In the genomic region with DNA sequence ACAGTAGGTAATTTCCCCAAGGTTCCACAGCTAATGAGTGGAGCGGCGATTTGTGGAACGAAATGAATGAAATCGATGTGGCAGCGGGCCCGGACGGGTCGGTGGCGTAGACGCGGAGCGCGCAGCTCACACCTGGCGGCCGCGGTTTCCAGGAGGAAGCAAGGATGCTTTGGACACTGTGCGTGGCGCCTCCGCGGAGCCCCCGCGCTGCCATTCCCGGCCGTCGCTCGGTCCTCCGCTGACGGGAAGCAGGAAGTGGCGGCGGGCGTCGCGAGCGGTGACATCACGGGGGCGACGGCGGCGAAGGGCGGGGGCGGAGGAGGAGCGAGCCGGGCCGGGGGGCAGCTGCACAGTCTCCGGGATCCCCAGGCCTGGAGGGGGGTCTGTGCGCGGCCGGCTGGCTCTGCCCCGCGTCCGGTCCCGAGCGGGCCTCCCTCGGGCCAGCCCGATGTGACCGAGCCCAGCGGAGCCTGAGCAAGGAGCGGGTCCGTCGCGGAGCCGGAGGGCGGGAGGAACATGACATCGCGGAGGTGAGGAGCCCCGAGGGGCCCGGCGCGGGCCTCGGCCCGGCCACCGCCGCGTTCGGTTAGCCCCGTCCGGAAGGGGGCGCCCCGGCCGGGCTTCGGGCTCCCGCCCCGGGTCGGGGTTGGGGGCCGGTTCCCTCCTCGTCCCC, we compare ENCODE assay signal across 1 cellular context.
TF ChIP-seq lines count a peak whose summit lies in the region.

TSS of gene PTPN11 (plus strand) at position 352 of the 673 bp plus-strand sequence. CDS start at position 517, 165 bp downstream.

TF ChIP-seq in K562, 482 proteins besides CTCF, POLR2A, EP300 and RAD21 (continued from another document and continues in another):
- TF ChIP-seq SP2 (IDR thresholded peaks at IDR 0.05; ENCODE audit: extremely low read depth, low read depth, low read length, poor library complexity, severe bottlenecking) (no peak), ASH1L (IDR thresholded peaks at IDR 0.05; ENCODE audit: borderline replicate concordance, low read depth, partially characterized antibody) (no peak), ESRRB (CRISPR knock-in tag; IDR thresholded peaks at IDR 0.05; ENCODE audit: borderline replicate concordance) (no peak), TAL1 (IDR thresholded peaks at IDR 0.05) (no peak; the same call in 1 of the 2 replicates), CREM (IDR thresholded peaks at IDR 0.05; ENCODE audit: low read depth) (peak; percentile 99), SMAD1 (IDR thresholded peaks at IDR 0.05; ENCODE audit: low read depth, low read length, partially characterized antibody) (no peak), SIN3A (IDR thresholded peaks at IDR 0.05; ENCODE audit: borderline replicate concordance in 2 of 2, control insufficient read depth in 1 of 2, low read depth in 2 of 2, low read length in 2 of 2) (peak; percentile 28 to 93; a peak in 3 of 4 replicates), ZBTB49 (CRISPR knock-in tag; IDR thresholded peaks at IDR 0.05; ENCODE audit: borderline replicate concordance) (0 out of 2 replicates have a peak, but pooled peaks have one; percentile 80), HOXB6 (CRISPR knock-in tag; IDR thresholded peaks at IDR 0.05; ENCODE audit: borderline replicate concordance) (no peak), PCBP1 (IDR thresholded peaks at IDR 0.05; ENCODE audit: low read depth, low read length, poor library complexity, severe bottlenecking) (peak; percentile 90), ZNF551 (CRISPR knock-in tag; IDR thresholded peaks at IDR 0.05) (no peak), GABPB2 (CRISPR knock-in tag; conservative IDR thresholded peaks at IDR 0.05) (no peak), OTX1 (CRISPR knock-in tag; IDR thresholded peaks at IDR 0.05) (no peak), ZFP1 (CRISPR knock-in tag; IDR thresholded peaks at IDR 0.05) (no peak), CBX3 (IDR thresholded peaks at IDR 0.05; ENCODE audit: borderline replicate concordance in 1 of 2, low read length in 2 of 2) (0 out of 3 replicates have a peak, but pooled peaks of 1 of the 2 experiments have one; percentile 16), SOX6 (IDR thresholded peaks at IDR 0.05) (peak; percentile 40; the same call in 1 of the 2 replicates), POLR2B (IDR thresholded peaks at IDR 0.05; ENCODE audit: low read depth, partially characterized antibody) (peak; percentile 93), MAX (CRISPR knock-in tag; IDR thresholded peaks at IDR 0.05) (peak; percentile 40; the same call in 1 of the 2 replicates), ADNP (tag; IDR thresholded peaks at IDR 0.05) (no peak), RUNX1 (IDR thresholded peaks at IDR 0.05; ENCODE audit: low read depth) (no peak), EGR1 (conservative IDR thresholded peaks at IDR 0.05) (peak; percentile 89), CHD2 (IDR thresholded peaks at IDR 0.05; ENCODE audit: low read depth, low read length) (no peak), SUPT5H (IDR thresholded peaks at IDR 0.05) (peak; percentile 94), GABPB1 (CRISPR knock-in tag; IDR thresholded peaks at IDR 0.05) (peak; percentile 91), MYBL2 (IDR thresholded peaks at IDR 0.05; ENCODE audit: low read depth) (no peak), MYBL2 (CRISPR knock-in tag; IDR thresholded peaks at IDR 0.05; ENCODE audit: borderline replicate concordance) (no peak), USF1 (CRISPR knock-in tag; IDR thresholded peaks at IDR 0.05) (no peak), DIDO1 (tag; IDR thresholded peaks at IDR 0.05; ENCODE audit: low read depth) (peak; percentile 91), ZNF780A (CRISPR knock-in tag; IDR thresholded peaks at IDR 0.05) (no peak), GTF2A2 (tag; IDR thresholded peaks at IDR 0.05) (0 out of 2 replicates have a peak, but pooled peaks have one; percentile 35), ZNF77 (CRISPR knock-in tag; IDR thresholded peaks at IDR 0.05) (no peak), GTF3C2 (IDR thresholded peaks at IDR 0.05; ENCODE audit: borderline replicate concordance, extremely low read depth, insufficient read length) (no peak), FOXK2 (conservative IDR thresholded peaks at IDR 0.05 in 1 of 2, IDR thresholded peaks at IDR 0.05 in 1 of 2; ENCODE audit: low read depth in 2 of 2) (0 out of 4 replicates have a peak, but pooled peaks have one; percentile 23 to 48), HEY1 (CRISPR knock-in tag; IDR thresholded peaks at IDR 0.05; ENCODE audit: borderline replicate concordance) (peak; percentile 37; the same call in 1 of the 2 replicates), ZNF347 (CRISPR knock-in tag; IDR thresholded peaks at IDR 0.05; ENCODE audit: low read depth) (no peak), PBX2 (CRISPR knock-in tag; IDR thresholded peaks at IDR 0.05; ENCODE audit: low read depth) (no peak), PBX2 (tag; conservative IDR thresholded peaks at IDR 0.05; ENCODE audit: low read depth) (no peak), ZBTB17 (CRISPR knock-in tag; IDR thresholded peaks at IDR 0.05) (0 out of 2 replicates have a peak, but pooled peaks have one; percentile 45), KLF13 (tag; IDR thresholded peaks at IDR 0.05; ENCODE audit: borderline replicate concordance, low read depth) (no peak), ELF2 (CRISPR knock-in tag; IDR thresholded peaks at IDR 0.05) (peak; percentile 99)
- TF ChIP-seq, protein P1, sequence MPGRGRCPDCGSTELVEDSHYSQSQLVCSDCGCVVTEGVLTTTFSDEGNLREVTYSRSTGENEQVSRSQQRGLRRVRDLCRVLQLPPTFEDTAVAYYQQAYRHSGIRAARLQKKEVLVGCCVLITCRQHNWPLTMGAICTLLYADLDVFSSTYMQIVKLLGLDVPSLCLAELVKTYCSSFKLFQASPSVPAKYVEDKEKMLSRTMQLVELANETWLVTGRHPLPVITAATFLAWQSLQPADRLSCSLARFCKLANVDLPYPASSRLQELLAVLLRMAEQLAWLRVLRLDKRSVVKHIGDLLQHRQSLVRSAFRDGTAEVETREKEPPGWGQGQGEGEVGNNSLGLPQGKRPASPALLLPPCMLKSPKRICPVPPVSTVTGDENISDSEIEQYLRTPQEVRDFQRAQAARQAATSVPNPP (IDR thresholded peaks at IDR 0.05; ENCODE audit: borderline replicate concordance, insufficient read depth, insufficient read length): no peak
- TF ChIP-seq, protein P2, sequence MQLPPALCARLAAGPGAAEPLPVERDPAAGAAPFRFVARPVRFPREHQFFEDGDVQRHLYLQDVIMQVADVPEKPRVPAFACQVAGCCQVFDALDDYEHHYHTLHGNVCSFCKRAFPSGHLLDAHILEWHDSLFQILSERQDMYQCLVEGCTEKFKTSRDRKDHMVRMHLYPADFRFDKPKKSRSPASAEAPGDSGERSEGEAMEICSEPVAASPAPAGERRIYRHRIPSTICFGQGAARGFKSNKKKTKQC (CRISPR knock-in tag; IDR thresholded peaks at IDR 0.05): peak; percentile 17
- TF ChIP-seq, protein P3, sequence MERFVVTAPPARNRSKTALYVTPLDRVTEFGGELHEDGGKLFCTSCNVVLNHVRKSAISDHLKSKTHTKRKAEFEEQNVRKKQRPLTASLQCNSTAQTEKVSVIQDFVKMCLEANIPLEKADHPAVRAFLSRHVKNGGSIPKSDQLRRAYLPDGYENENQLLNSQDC (CRISPR knock-in tag; IDR thresholded peaks at IDR 0.05): no peak
- TF ChIP-seq, protein P4, sequence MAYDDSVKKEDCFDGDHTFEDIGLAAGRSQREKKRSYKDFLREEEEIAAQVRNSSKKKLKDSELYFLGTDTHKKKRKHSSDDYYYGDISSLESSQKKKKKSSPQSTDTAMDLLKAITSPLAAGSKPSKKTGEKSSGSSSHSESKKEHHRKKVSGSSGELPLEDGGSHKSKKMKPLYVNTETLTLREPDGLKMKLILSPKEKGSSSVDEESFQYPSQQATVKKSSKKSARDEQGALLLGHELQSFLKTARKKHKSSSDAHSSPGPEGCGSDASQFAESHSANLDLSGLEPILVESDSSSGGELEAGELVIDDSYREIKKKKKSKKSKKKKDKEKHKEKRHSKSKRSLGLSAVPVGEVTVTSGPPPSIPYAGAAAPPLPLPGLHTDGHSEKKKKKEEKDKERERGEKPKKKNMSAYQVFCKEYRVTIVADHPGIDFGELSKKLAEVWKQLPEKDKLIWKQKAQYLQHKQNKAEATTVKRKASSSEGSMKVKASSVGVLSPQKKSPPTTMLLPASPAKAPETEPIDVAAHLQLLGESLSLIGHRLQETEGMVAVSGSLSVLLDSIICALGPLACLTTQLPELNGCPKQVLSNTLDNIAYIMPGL (CRISPR knock-in tag; IDR thresholded peaks at IDR 0.05): peak; percentile 26; the same call in 1 of the 2 replicates
- TF ChIP-seq, protein P5, sequence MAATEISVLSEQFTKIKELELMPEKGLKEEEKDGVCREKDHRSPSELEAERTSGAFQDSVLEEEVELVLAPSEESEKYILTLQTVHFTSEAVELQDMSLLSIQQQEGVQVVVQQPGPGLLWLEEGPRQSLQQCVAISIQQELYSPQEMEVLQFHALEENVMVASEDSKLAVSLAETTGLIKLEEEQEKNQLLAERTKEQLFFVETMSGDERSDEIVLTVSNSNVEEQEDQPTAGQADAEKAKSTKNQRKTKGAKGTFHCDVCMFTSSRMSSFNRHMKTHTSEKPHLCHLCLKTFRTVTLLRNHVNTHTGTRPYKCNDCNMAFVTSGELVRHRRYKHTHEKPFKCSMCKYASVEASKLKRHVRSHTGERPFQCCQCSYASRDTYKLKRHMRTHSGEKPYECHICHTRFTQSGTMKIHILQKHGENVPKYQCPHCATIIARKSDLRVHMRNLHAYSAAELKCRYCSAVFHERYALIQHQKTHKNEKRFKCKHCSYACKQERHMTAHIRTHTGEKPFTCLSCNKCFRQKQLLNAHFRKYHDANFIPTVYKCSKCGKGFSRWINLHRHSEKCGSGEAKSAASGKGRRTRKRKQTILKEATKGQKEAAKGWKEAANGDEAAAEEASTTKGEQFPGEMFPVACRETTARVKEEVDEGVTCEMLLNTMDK (IDR thresholded peaks at IDR 0.05; ENCODE audit: borderline replicate concordance, insufficient read depth, low read depth, low read length, poor library complexity, severe bottlenecking): peak; percentile 94
